In the genomic region with DNA sequence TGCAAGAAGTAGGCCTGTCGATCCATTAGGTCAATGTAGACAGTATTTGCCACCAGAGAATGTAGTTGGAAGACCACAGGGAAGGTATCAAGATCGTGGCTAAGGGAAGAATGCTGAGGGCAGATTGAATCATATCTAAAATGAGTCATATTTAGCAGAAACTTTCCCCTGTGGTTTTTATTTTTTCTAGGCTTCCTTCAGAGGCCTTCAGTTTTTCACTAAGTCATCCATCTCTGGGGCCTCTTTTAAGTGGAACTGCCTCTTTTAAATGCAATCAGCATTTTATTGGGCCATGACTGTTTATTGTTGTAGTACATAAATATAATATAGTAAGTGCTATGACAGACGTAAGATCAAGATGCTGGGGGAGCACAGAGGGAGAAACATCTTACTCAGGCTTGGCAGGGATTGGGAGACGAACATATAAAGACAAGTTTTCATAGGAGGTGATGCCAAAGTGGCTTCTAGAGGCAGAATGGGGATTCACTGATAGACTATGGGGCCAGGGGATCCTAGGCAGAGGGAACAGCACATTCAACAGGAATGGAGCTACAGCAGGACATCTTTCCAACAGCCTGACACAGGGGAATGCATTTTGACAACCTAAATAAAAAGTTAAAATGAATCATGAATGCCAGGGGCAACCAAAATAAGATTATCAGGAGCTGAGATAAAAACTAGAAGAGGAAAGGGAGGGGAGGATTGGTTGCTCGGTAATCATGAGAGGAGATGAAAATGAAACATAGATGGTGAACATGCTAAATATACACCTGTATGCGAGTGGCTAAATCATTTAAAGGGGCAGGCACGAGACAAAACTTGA, we compare ENCODE assay signal across 10 cellular contexts. TPM values are rescaled to one million over a fixed set of nuclear protein-coding genes. Genes with fewer than 3 reads are reported as not detected.
DNase-seq lines count a peak whose midpoint lies in the region; ATAC-seq and TF ChIP-seq lines count a peak whose summit lies in the region.
"Had no signal": no experiment of that assay in that cellular context is flagged by ENCODE, and none has a peak within 500 bp of the region (broad histone marks: within the 10 kb centered on the region; RNA-seq: fewer than 3 reads in every experiment).

No MANE protein-coding gene starts in this region.

- H3K9me3 ChIP-seq in PC-3 (ENCODE audit: low read length) = no peaks in the 10 kb centered on the region

- peak overlapping the region; percentile 72 for H3K4me2 ChIP-seq in PC-3 (ENCODE audit: low read length)

- peak overlapping the region; percentile 49; the same call in 1 of the 2 replicates for H2AFZ ChIP-seq in PC-3 (ENCODE audit: low read length)

- no peaks in the 10 kb centered on the region for H4K20me1 ChIP-seq in PC-3 (ENCODE audit: low read length)

- H3K4me1 Mint-ChIP-seq in CD14-positive monocyte = no peaks in the 10 kb centered on the region

- no peak overlapping the region for H3K27ac Mint-ChIP-seq in CD14-positive monocyte

- H3K27me3 Mint-ChIP-seq in CD14-positive monocyte (ENCODE audit: low read depth in 3 of 3) = peaks cover 0 to 3% (median 0%) of the 10 kb centered on the region in 3 donors

- BruUV-seq in PC-3 (replicated peaks; lab: Mats Ljungman, UMichigan) = no TSS peak

- H3K9me2 ChIP-seq in PC-3 (replicated peaks; ENCODE audit: low read length) = no peaks in the 10 kb centered on the region

- ATAC-seq in PC-3 = peak; percentile 76

- POLR2A ChIA-PET in HEK293T (lab: Yijun Ruan, JAX) = no interaction called here
- POLR2A ChIA-PET in PC-3 (lab: Charles Lee; ENCODE audit: unreplicated experiment) = no interaction called here

- no peaks in the 10 kb centered on the region for H3K79me2 ChIP-seq in PC-3 (ENCODE audit: low read length)

- no peak overlapping the region for H3K4me3 Mint-ChIP-seq in CD14-positive monocyte

- H3K9ac ChIP-seq in PC-3 (ENCODE audit: low read length) = peak overlapping the region; percentile 18

- in situ Hi-C loops in GM13976 (cut with MboI; ENCODE audit: low sequenced_read_pairs, unreplicated experiment) = no loop called here

- no peaks in the 10 kb centered on the region for H3K27me3 ChIP-seq in PC-3 (ENCODE audit: low read length)

- CTCF ChIA-PET in HEK293T (lab: Yijun Ruan, JAX) = interaction anchor here (0.6 kb wide), 1 partner anchor 26 kb away, joined by 4 read pairs; no protein-coding TSS in a partner anchor
- CTCF ChIA-PET in PC-3 (lab: Charles Lee) = no interaction called here

- intact Hi-C loops in PC-3 (cut with micrococcal nuclease) (loop anchor here (5.0 kb wide), 1 partner anchor 51 kb away; no protein-coding TSS in a partner anchor), CD14-positive monocyte (cut with micrococcal nuclease) (no loop called here)

- no peaks in the 10 kb centered on the region for H3K36me3 Mint-ChIP-seq in CD14-positive monocyte

- peak overlapping the region; percentile 84 for H3K27ac ChIP-seq in PC-3 (ENCODE audit: low read length)

- H3K36me3 ChIP-seq in PC-3 (ENCODE audit: low read depth, low read length) = no peaks in the 10 kb centered on the region

- H3K4me1 ChIP-seq in PC-3 (ENCODE audit: insufficient read depth, low read length) = peaks cover 18% of the 10 kb centered on the region

- peak overlapping the region; percentile 9; the same call in 1 of the 2 replicates for H3K4me3 ChIP-seq in PC-3 (ENCODE audit: low read length)

- DNase-seq in GM13976 (ENCODE audit: low spot score) (peak; percentile 42), HEK293T (ENCODE audit: extremely low spot score) (peak; percentile 43), PC-3 (peak; percentile 87), hepatic stellate cell (ENCODE audit: low spot score) (peak; percentile 72), NCI-H446 (lab: John Stamatoyannopoulos, UW) (no peak), NCI-H2081 treated with DMSO at 0.1 percent for 48 hours (lab: John Stamatoyannopoulos, UW) (no peak), CD14-positive monocyte (ENCODE audit: low spot score) (no peak), 8988T (no peak)
- DNase-seq: T-helper 9 cell had no signal

- H3F3A ChIP-seq in PC-3 (ENCODE audit: low read length, unreplicated experiment) = peaks cover 6% of the 10 kb centered on the region

- no peak for TF ChIP-seq CTCF in GM13976 (IDR thresholded peaks at IDR 0.05; ENCODE audit: borderline replicate concordance, control extremely low read depth, extremely low read depth, insufficient read depth, missing control alignments)
- no peak for TF ChIP-seq CTCF in PC-3 (conservative IDR thresholded peaks at IDR 0.05; ENCODE audit: low read depth, low read length)
- no peak for TF ChIP-seq CTCF in CD14-positive monocyte (IDR thresholded peaks at IDR 0.05)

- peaks cover 0 to 9% (median under 1%) of the 10 kb centered on the region in 7 donors for H3K9me3 Mint-ChIP-seq in CD14-positive monocyte

TF ChIP-seq in HEK293T, 16 proteins besides CTCF, POLR2A, EP300 and RAD21:
- TF ChIP-seq, protein P1, sequence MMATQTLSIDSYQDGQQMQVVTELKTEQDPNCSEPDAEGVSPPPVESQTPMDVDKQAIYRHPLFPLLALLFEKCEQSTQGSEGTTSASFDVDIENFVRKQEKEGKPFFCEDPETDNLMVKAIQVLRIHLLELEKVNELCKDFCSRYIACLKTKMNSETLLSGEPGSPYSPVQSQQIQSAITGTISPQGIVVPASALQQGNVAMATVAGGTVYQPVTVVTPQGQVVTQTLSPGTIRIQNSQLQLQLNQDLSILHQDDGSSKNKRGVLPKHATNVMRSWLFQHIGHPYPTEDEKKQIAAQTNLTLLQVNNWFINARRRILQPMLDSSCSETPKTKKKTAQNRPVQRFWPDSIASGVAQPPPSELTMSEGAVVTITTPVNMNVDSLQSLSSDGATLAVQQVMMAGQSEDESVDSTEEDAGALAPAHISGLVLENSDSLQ (IDR thresholded peaks at IDR 0.05) = peak; percentile 91
- TF ChIP-seq ZNF384 (IDR thresholded peaks at IDR 0.05) = peak; percentile 72
- TF ChIP-seq CTBP1 (IDR thresholded peaks at IDR 0.05; ENCODE audit: borderline replicate concordance) = peak; percentile 65; the same call in 1 of the 2 replicates
- TF ChIP-seq TARDBP (IDR thresholded peaks at IDR 0.05) = no peak

RNA-seq across cellular contexts. Expression of a gene that starts 20.1 kb away (rescaled TPM):
- not detected in 2 replicates for total RNA-seq in PC-3 (2014; rRNA removed)
- polyA plus RNA-seq in CD14-positive monocyte = not detected
- total RNA-seq: H1 had no signal
- polyA plus RNA-seq: H1 had no signal

Comparison
In these comparisons a context has a peak if more than half of its experiments do, and no peak if none do; other contexts are left out.
1. DNase-seq: peak in GM13976 (single experiment), HEK293T (single experiment), PC-3 (single experiment) and hepatic stellate cell (single experiment); none in NCI-H446 (0 of 2), NCI-H2081 treated with DMSO at 0.1 percent for 48 hours (single experiment), CD14-positive monocyte (single experiment) and 8988T (single experiment).